8 cellular contexts compared by ENCODE assay signal in the genomic region with DNA sequence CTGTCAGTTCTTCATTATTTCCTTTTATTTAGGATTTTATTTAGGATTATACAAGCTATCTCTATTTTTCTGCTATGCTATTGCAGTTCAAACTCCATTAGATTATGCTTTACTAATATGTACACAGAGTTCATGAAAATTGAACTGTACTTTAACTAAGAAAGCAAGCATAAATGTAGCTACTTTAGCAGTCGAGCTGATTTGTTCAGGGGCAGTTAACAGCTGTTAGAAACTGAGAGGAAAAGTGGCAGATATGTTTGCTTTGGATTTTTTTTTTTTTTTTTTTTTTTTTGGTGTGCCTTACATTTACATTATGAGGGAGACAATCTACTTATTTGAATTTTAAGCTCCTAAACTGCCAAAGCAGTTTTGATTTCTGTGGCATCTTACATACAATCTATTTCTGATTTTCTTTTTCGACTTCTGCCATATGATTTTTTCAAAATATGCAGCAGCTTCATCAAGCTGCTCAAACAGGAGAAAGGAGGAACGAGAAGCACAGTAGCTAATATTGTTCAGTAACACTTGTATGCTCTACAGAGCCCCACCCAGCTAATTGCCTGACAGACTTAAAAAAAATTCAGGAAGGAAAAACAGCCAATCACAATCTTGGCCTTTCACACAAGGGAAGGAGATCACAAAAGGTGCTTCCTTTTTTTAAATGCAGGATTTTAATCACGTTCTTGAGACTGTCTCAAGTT.
DNase-seq lines count a peak whose midpoint lies in the region; ATAC-seq and TF ChIP-seq lines count a peak whose summit lies in the region.

No MANE protein-coding gene starts in this region.

- H3K36me3 ChIP-seq in SJCRH30 (no peaks in the 10 kb centered on the region), neural cell (ENCODE audit: insufficient read depth, low read length) (no peaks in the 10 kb centered on the region), tibial nerve (no peaks in the 10 kb centered on the region)

- 25 to 31% methylated on average over 4 of the region's 4 CpGs for WGBS in tibial nerve, 2 donors

- H3K27ac ChIP-seq in SJCRH30 (peak overlapping the region; percentile 29; the same call in 1 of the 2 replicates), neural cell (ENCODE audit: low read length) (peak overlapping the region; percentile 45), tibial nerve (no peak overlapping the region)

- TF ChIP-seq POLR2A in tibial nerve (IDR thresholded peaks at IDR 0.05) = no peak

- no peaks in the 10 kb centered on the region for H3K9me2 ChIP-seq in neural cell (ENCODE audit: insufficient read depth, low read length)

- H3K4me2 ChIP-seq in neural cell (ENCODE audit: low read length) = peak overlapping the region; percentile 12

- H3K9me3 ChIP-seq in SJCRH30 (replicated peaks) (no peaks in the 10 kb centered on the region), neural cell (ENCODE audit: low read length) (no peaks in the 10 kb centered on the region), tibial nerve (no peaks in the 10 kb centered on the region)

- TF ChIP-seq EP300 in neural cell (conservative IDR thresholded peaks at IDR 0.05; ENCODE audit: poor library complexity, severe bottlenecking) = no peak
- no peak for TF ChIP-seq EP300 in tibial nerve (IDR thresholded peaks at IDR 0.05)

- DNase-seq in NCI-H1105 treated with DMSO at 0.1 percent for 48 hours (lab: John Stamatoyannopoulos, UW) (peak; percentile 87), SJCRH30 (peak; percentile 31 to 69), tibial nerve (ENCODE audit: low spot score in 2 of 2) (no peak)
- no peak for DNase-seq in activated CD4-positive, alpha-beta T cell treated with anti-CD3 and anti-CD28 coated beads for 4 hours
- no peak for DNase-seq in stimulated activated CD4-positive, alpha-beta T cell treated with anti-CD3 and anti-CD28 coated beads, Interleukin-4, amount 100 ng/mL, for 1 hour

- no peak overlapping the region for H3K9ac ChIP-seq in neural cell (ENCODE audit: low read length)

- H3F3A ChIP-seq in neural cell (ENCODE audit: insufficient read depth, low read length, poor library complexity, severe bottlenecking) = peaks cover 18% of the 10 kb centered on the region

- TF ChIP-seq RAD21 in neural cell (conservative IDR thresholded peaks at IDR 0.05) = no peak

- H3K4me1 ChIP-seq in SJCRH30 = peaks cover 10% of the 10 kb centered on the region
- H3K4me1 ChIP-seq in tibial nerve = peaks cover 0 to 3% (median 0%) of the 10 kb centered on the region in 4 donors

- TF ChIP-seq CTCF in neural cell (IDR thresholded peaks at IDR 0.05; ENCODE audit: poor library complexity, severe bottlenecking) (no peak), tibial nerve (IDR thresholded peaks at IDR 0.05) (no peak)

- H2AFZ ChIP-seq in neural cell (ENCODE audit: low read depth, low read length) = no peak overlapping the region

- no peaks in the 10 kb centered on the region for H4K20me1 ChIP-seq in neural cell (ENCODE audit: insufficient read depth)

- ATAC-seq in GM21528 (IDR thresholded peaks at IDR 0.05; ENCODE audit: low FRiP score, unreplicated experiment) (peak; percentile 79), GM19023 (IDR thresholded peaks at IDR 0.05; ENCODE audit: unreplicated experiment) (no peak)

- no peaks in the 10 kb centered on the region for H3K27me3 ChIP-seq in SJCRH30
- H3K27me3 ChIP-seq in neural cell (ENCODE audit: insufficient read depth, low read depth, low read length) = peaks cover 44% of the 10 kb centered on the region
- H3K27me3 ChIP-seq in tibial nerve = no peaks in the 10 kb centered on the region

- no peaks in the 10 kb centered on the region for H3K79me2 ChIP-seq in neural cell (replicated peaks; ENCODE audit: insufficient read depth, low read length)

- peak overlapping the region; percentile 16 for H3K4me3 ChIP-seq in SJCRH30
- no peak overlapping the region for H3K4me3 ChIP-seq in neural cell (ENCODE audit: low read length)
- no peak overlapping the region for H3K4me3 ChIP-seq in tibial nerve

TF ChIP-seq in neural cell, 6 proteins besides CTCF, POLR2A, EP300 and RAD21:
- TF ChIP-seq, protein P1, sequence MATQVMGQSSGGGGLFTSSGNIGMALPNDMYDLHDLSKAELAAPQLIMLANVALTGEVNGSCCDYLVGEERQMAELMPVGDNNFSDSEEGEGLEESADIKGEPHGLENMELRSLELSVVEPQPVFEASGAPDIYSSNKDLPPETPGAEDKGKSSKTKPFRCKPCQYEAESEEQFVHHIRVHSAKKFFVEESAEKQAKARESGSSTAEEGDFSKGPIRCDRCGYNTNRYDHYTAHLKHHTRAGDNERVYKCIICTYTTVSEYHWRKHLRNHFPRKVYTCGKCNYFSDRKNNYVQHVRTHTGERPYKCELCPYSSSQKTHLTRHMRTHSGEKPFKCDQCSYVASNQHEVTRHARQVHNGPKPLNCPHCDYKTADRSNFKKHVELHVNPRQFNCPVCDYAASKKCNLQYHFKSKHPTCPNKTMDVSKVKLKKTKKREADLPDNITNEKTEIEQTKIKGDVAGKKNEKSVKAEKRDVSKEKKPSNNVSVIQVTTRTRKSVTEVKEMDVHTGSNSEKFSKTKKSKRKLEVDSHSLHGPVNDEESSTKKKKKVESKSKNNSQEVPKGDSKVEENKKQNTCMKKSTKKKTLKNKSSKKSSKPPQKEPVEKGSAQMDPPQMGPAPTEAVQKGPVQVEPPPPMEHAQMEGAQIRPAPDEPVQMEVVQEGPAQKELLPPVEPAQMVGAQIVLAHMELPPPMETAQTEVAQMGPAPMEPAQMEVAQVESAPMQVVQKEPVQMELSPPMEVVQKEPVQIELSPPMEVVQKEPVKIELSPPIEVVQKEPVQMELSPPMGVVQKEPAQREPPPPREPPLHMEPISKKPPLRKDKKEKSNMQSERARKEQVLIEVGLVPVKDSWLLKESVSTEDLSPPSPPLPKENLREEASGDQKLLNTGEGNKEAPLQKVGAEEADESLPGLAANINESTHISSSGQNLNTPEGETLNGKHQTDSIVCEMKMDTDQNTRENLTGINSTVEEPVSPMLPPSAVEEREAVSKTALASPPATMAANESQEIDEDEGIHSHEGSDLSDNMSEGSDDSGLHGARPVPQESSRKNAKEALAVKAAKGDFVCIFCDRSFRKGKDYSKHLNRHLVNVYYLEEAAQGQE (IDR thresholded peaks at IDR 0.05; ENCODE audit: borderline replicate concordance) = no peak
- no peak for TF ChIP-seq MXI1 (conservative IDR thresholded peaks at IDR 0.05; ENCODE audit: poor library complexity, severe bottlenecking)
- TF ChIP-seq TAF1 (IDR thresholded peaks at IDR 0.05; ENCODE audit: low read depth) = no peak
- TF ChIP-seq EZH2 (IDR thresholded peaks at IDR 0.05; ENCODE audit: borderline replicate concordance, insufficient read depth, low read length, poor library complexity, severe bottlenecking) = no peak
- no peak for TF ChIP-seq POLR2AphosphoS5 (IDR thresholded peaks at IDR 0.05)
- no peak for TF ChIP-seq SMC3 (conservative IDR thresholded peaks at IDR 0.05; ENCODE audit: poor library complexity)

Comparison
In these comparisons a context has a peak if more than half of its experiments do, and no peak if none do; other contexts are left out.
1. DNase-seq: peak in NCI-H1105 treated with DMSO at 0.1 percent for 48 hours (single experiment) and SJCRH30 (2 of 2); none in activated CD4-positive, alpha-beta T cell treated with anti-CD3 and anti-CD28 coated beads for 4 hours (0 of 2), stimulated activated CD4-positive, alpha-beta T cell treated with anti-CD3 and anti-CD28 coated beads, Interleukin-4, amount 100 ng/mL, for 1 hour (single experiment) and tibial nerve (0 of 2).
2. H3K27ac ChIP-seq: peak in SJCRH30 (single experiment) and neural cell (single experiment); none in tibial nerve (0 of 4).